ENCODE assay signal across 14 cellular contexts in the genomic region with DNA sequence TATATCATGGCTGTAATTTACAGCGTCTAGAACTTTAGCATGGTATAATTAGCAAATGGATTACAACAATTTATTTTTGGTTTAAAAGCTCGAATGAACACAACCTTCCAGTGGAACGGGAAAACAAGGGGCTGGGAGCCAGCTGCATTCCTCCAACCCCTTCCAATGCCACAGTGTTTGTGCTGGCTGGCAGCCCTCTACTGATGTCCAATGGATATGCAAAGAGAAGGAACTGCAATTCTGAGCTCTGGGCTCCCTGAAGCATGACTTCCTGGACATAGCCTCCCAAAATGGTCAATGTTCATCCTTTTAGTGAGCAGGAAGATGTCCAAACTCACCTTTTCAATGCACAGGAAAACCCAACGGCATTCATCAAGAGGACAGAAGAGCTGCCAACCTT.
"Had no signal": no experiment of that assay in that cellular context is flagged by ENCODE, and none has a peak within 500 bp of the region (broad histone marks: within the 10 kb centered on the region; RNA-seq: fewer than 3 reads in every experiment).

No MANE protein-coding gene starts in this region.

- H3K27me3 ChIP-seq: SJCRH30 had no signal

- ATAC-seq: activated T-cell treated with anti-CD3 and anti-CD28 coated beads, Interleukin-2, amount 50 U/mL, for 72 hours had no signal

- DNase-seq: activated CD4-positive, alpha-beta T cell treated with anti-CD3 and anti-CD28 coated beads for 1 hour; activated CD4-positive, alpha-beta T cell treated with anti-CD3 and anti-CD28 coated beads, Interleukin-2, amount 50 U/mL, for 48 hours; activated naive CD8-positive, alpha-beta T cell treated with anti-CD3 and anti-CD28 coated beads, Interleukin-2, amount 10 ng/mL, durations not matched to agents 7 days and 5 days; activated T-cell treated with anti-CD3 and anti-CD28 coated beads, Interleukin-2, amount 50 U/mL, for 72 hours; cortex of kidney; effector CD8-positive, alpha-beta T cell; glutamatergic neuron; left ventricle myocardium inferior; mesenchymal stem cell; SJCRH30; stimulated activated CD4-positive, alpha-beta T cell treated with anti-CD3 and anti-CD28 coated beads, Interleukin-4, amount 100 ng/mL, for 4 hours; SW 1271; trophoblast cell had no signal

- H3K9me3 ChIP-seq: left ventricle myocardium inferior, SJCRH30 had no signal

- H3K36me3 ChIP-seq: left ventricle myocardium inferior, SJCRH30 had no signal

- H3K27ac ChIP-seq: left ventricle myocardium inferior, SJCRH30 had no signal

- H3K4me3 ChIP-seq: left ventricle myocardium inferior, SJCRH30, skin epidermis had no signal

- H3K4me1 ChIP-seq: left ventricle myocardium inferior, SJCRH30 had no signal
